ENCODE assay signal across 8 cellular contexts in the genomic region with DNA sequence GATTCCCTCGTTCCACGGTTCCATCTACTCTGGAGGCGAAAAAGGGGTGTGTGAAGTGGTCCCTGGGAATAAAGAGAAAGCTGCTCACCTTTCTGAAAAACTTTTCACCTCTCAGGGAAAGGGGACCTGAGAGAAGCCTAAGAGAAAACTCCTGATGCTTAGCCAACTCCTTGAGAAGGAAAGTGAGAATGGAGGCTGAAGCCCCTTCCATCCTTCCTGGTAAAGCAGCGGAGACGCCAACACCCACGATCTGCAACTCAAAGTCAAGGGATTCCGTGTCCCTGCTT.
DNase-seq lines count a peak whose midpoint lies in the region; ATAC-seq, FAIRE-seq and TF ChIP-seq lines count a peak whose summit lies in the region.

No MANE protein-coding gene starts in this region.

- H3K27me3 ChIP-seq in Karpas-422 (ENCODE audit: low read length): no peaks in the 10 kb centered on the region
- H3K27me3 ChIP-seq in colonic mucosa: no peaks in the 10 kb centered on the region

- H3K79me2 ChIP-seq in Karpas-422 (ENCODE audit: low read length): no peaks in the 10 kb centered on the region

- H3K4me1 ChIP-seq in Karpas-422 (ENCODE audit: low read length) (peaks cover 54% of the 10 kb centered on the region), colonic mucosa (peaks cover 32% of the 10 kb centered on the region)

- peak overlapping the region; percentile 77 to 94 (median 90) for H3K4me3 Mint-ChIP-seq in naive thymus-derived CD8-positive, alpha-beta T cell

- no peak for ATAC-seq in naive thymus-derived CD8-positive, alpha-beta T cell
- no peak for ATAC-seq in HG03175 (IDR thresholded peaks at IDR 0.05; ENCODE audit: unreplicated experiment)

- no peak for FAIRE-seq in GM12891 (lab: Jason Lieb, UNC)

- no peaks in the 10 kb centered on the region for H3K36me3 Mint-ChIP-seq in naive thymus-derived CD8-positive, alpha-beta T cell

- H3K9me3 ChIP-seq in Karpas-422 (ENCODE audit: low read length) (no peaks in the 10 kb centered on the region), colonic mucosa (no peaks in the 10 kb centered on the region)

- POLR2A ChIA-PET in naive thymus-derived CD8-positive, alpha-beta T cell (lab: Charles Lee): interaction anchor here (0.6 to 7.6 kb wide), 30 partner anchors 9 to 368 kb away, joined by 3 to 173 read pairs (median 5); partner anchors contain the start of genes ARF6, DNAAF2 and VCPKMT

- H3K4me3 ChIP-seq in AG10803 (ENCODE audit: low read length) (peak overlapping the region; percentile 55), Karpas-422 (ENCODE audit: low read length) (peak overlapping the region; percentile 69), colonic mucosa (peak overlapping the region; percentile 39)

- H3K9ac ChIP-seq in Karpas-422 (ENCODE audit: low read length) (peak overlapping the region; percentile 66), colonic mucosa (ENCODE audit: low read depth in 2 of 2, low read length in 2 of 2) (peak overlapping the region; percentile 69 to 97)

- intact Hi-C loops in colonic mucosa (cut with DNase I): no loop called here

- peak overlapping the region; percentile 40; the same call in 1 of the 2 replicates for H2AFZ ChIP-seq in Karpas-422 (ENCODE audit: low read length)

- H3K36me3 ChIP-seq in Karpas-422 (ENCODE audit: insufficient read depth, low read length): no peaks in the 10 kb centered on the region
- H3K36me3 ChIP-seq in colonic mucosa: no peaks in the 10 kb centered on the region

- no peak for TF ChIP-seq POLR2A in GM12891 (IDR thresholded peaks at IDR 0.05; ENCODE audit: low read depth, low read length)

- no peaks in the 10 kb centered on the region for H3K27me3 Mint-ChIP-seq in naive thymus-derived CD8-positive, alpha-beta T cell

- no peak for TF ChIP-seq CTCF in AG10803 (conservative IDR thresholded peaks at IDR 0.05; ENCODE audit: low read length)
- TF ChIP-seq CTCF in colonic mucosa (IDR thresholded peaks at IDR 0.05): no peak

- peak overlapping the region; percentile 84 for H3K4me2 ChIP-seq in Karpas-422 (ENCODE audit: low read depth, low read length, poor library complexity, severe bottlenecking)

- peak overlapping the region; percentile 42 for H3K27ac ChIP-seq in Karpas-422 (ENCODE audit: low read length)
- peak overlapping the region; percentile 93 for H3K27ac ChIP-seq in colonic mucosa

- no peak for DNase-seq in AG10803 (ENCODE audit: low read depth)
- DNase-seq in Karpas-422: no peak
- no peak for DNase-seq in colonic mucosa
- no peak for DNase-seq in naive thymus-derived CD8-positive, alpha-beta T cell
- DNase-seq in GM12891 (ENCODE audit: insufficient read length, low spot score): no peak
- no peak for DNase-seq in 8988T
- no peak for DNase-seq in NCI-H2171 (lab: John Stamatoyannopoulos, UW)

- peak overlapping the region; percentile 96 to 99 (median 98) for H3K27ac Mint-ChIP-seq in naive thymus-derived CD8-positive, alpha-beta T cell

- H3K9me2 ChIP-seq in Karpas-422 (replicated peaks; ENCODE audit: insufficient read depth, low read length): no peaks in the 10 kb centered on the region

- H4K20me1 ChIP-seq in Karpas-422 (ENCODE audit: insufficient read depth, low read depth, low read length): no peaks in the 10 kb centered on the region

- H3K9me3 Mint-ChIP-seq in naive thymus-derived CD8-positive, alpha-beta T cell: no peaks in the 10 kb centered on the region

- peaks cover 34 to 64% (median 54%) of the 10 kb centered on the region in 4 donors for H3K4me1 Mint-ChIP-seq in naive thymus-derived CD8-positive, alpha-beta T cell

TF ChIP-seq in GM12891, 5 proteins besides CTCF, POLR2A, EP300 and RAD21:
- TF ChIP-seq PAX5 (IDR thresholded peaks at IDR 0.05; ENCODE audit: insufficient read depth, low read length, severe bottlenecking): no peak
- TF ChIP-seq POU2F2 (IDR thresholded peaks at IDR 0.05; ENCODE audit: low read depth, low read length): no peak
- no peak for TF ChIP-seq TAF1 (IDR thresholded peaks at IDR 0.05; ENCODE audit: low read depth, low read length)
- no peak for TF ChIP-seq POLR2AphosphoS5 (IDR thresholded peaks at IDR 0.05; ENCODE audit: low read depth, low read length)
- TF ChIP-seq SPI1 (IDR thresholded peaks at IDR 0.05; ENCODE audit: low read depth, low read length): no peak
